8 cellular contexts compared by ENCODE assay signal in genomic region chr1:246971322-246971721, GRCh38. TPM values are rescaled to one million over a fixed set of nuclear protein-coding genes. Genes with fewer than 3 reads are reported as not detected.
DNase-seq lines count a peak whose midpoint lies in the region; ATAC-seq and TF ChIP-seq lines count a peak whose summit lies in the region.

No MANE protein-coding gene starts in this region.

- ATAC-seq in esophagus mucosa (no peak), HG03196 (IDR thresholded peaks at IDR 0.05; ENCODE audit: unreplicated experiment) (no peak)

- 63% methylated on average over 8 of the region's 8 CpGs for WGBS in prostate gland

- peak; percentile 41 to 67 (median 60) for TF ChIP-seq CTCF in prostate gland (IDR thresholded peaks at IDR 0.05)

- no peaks in the 10 kb centered on the region for H3K4me1 ChIP-seq in prostate gland (replicated peaks)

- no peak overlapping the region for H3K4me3 ChIP-seq in prostate gland

- DNase-seq in Daoy (ENCODE audit: low read depth) (peak; percentile 61), NCI-H2029 treated with DMSO at 0.1 percent for 48 hours (lab: John Stamatoyannopoulos, UW) (peak; percentile 4), fibroblast of peridontal ligament (ENCODE audit: extremely low read depth) (peak; percentile 50), prostate gland (ENCODE audit: low spot score) (peak; percentile 25), NOMO-1 treated with DMSO at 0.1 percent for 48 hours (lab: John Stamatoyannopoulos, UW; ENCODE audit: unreplicated experiment) (no peak)
- DNase-seq in activated CD8-positive, alpha-beta memory T cell treated with anti-CD3 and anti-CD28 coated beads for 24 hours, result peak; percentile 67

- no peaks in the 10 kb centered on the region for H3K27me3 ChIP-seq in prostate gland (replicated peaks; ENCODE audit: insufficient read depth)

- no peak for TF ChIP-seq POLR2A in prostate gland (IDR thresholded peaks at IDR 0.05)

- no peaks in the 10 kb centered on the region for H3K36me3 ChIP-seq in prostate gland

- H3K9me3 ChIP-seq in prostate gland, result no peaks in the 10 kb centered on the region

- intact Hi-C loops in prostate gland (cut with DNase I), result loop anchor here (2.0 kb wide), 1 partner anchor 63 kb away; no protein-coding TSS in a partner anchor

- no peak overlapping the region for H3K27ac ChIP-seq in prostate gland

RNA-seq across cellular contexts. Expression of gene ZNF695, which starts 36.5 kb away (rescaled TPM):
- total RNA-seq in Daoy (2014; rRNA removed; shearing (Covaris generic)), result 7.3 and 8.6 TPM in 2 replicates
- under 1 TPM; 0.09 to 0.74 TPM for total RNA-seq in prostate gland
- 1.6 TPM for total RNA-seq in esophagus mucosa

RNA-seq across cellular contexts. Expression of gene AHCTF1, which starts 39.6 kb away (rescaled TPM):
- 42.2 and 44.1 TPM in 2 replicates for total RNA-seq in Daoy (2014; rRNA removed; shearing (Covaris generic))
- total RNA-seq in prostate gland (10 to 100 TPM; 22.5 to 39.6 TPM), esophagus mucosa (15.8 TPM)
